ENCODE assay signal across 20 cellular contexts in the genomic region with DNA sequence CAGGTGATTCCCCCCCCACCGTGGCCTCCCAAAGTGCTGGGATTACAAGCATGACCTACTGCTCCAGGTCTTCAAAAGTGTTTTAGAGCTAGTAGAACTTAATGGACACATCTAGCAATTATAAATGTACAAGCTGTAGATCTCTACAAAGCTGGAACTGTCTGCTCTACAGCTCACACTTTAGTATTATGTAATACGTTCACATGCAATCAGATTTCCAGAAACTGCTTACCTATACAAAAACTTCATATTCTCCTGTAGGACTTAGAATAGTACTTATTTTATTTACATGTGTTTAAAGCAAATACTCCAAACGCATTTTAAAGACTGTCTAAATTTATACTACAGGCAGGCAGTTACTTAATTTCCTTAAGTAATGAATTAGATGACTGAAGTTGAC.
"Had no signal": no experiment of that assay in that cellular context is flagged by ENCODE, and none has a peak within 500 bp of the region (broad histone marks: within the 10 kb centered on the region; RNA-seq: fewer than 3 reads in every experiment).

No MANE protein-coding gene starts in this region.

- H3K4me2 ChIP-seq: hepatocyte had no signal

- H3K4me1 ChIP-seq: heart right ventricle, sigmoid colon, testis, vagina had no signal

- H3K27ac ChIP-seq: heart right ventricle, hepatocyte, ovary, sigmoid colon, testis, thyroid gland, vagina had no signal

- H3K4me3 ChIP-seq: heart right ventricle, hepatocyte, mucosa of descending colon, ovary, sigmoid colon, stomach, testis, thyroid gland, vagina had no signal

- H3K79me2 ChIP-seq: hepatocyte had no signal

- H3K36me3 ChIP-seq: heart right ventricle, ovary, sigmoid colon, stomach, thyroid gland, vagina had no signal

- ATAC-seq: heart right ventricle; mucosa of descending colon; naive thymus-derived CD4-positive, alpha-beta T cell; natural killer cell treated with Interleukin-12 subunit alpha and Interleukin-12 subunit beta and Interleukin-15 and Interleukin-18, amount 100 ng/mL, for 72 hours; right cardiac atrium; stimulated activated naive B cell treated with anti-CD40 and anti-IgM and Interleukin-4, amounts not matched to agents 10 μg/mL and 1 μg/mL and 100 μg/mL, for 72 hours; stimulated activated naive CD8-positive, alpha-beta T cell treated with anti-CD3 and anti-CD28 coated beads, Interleukin-15, Interleukin-2, amounts not matched to agents 100 U/mL and 50 U/mL, for 24 hours had no signal

- DNase-seq: heart right ventricle; islet precursor cell; midbrain; mucosa of descending colon; naive thymus-derived CD4-positive, alpha-beta T cell; ovary; right cardiac atrium; sigmoid colon; small intestine; stimulated activated CD4-positive, alpha-beta T cell treated with anti-CD3 and anti-CD28 coated beads, Interleukin-1b, Interleukin-23, amount 100 ng/mL, for 48 hours; stimulated activated CD4-positive, alpha-beta T cell treated with anti-CD3 and anti-CD28 coated beads, Interleukin-2, amount 100 ng/mL, for 48 hours; stimulated activated naive B cell treated with anti-CD40 and anti-IgM and Interleukin-4, amounts not matched to agents 10 μg/mL and 1 μg/mL and 100 μg/mL, for 72 hours; stimulated activated naive CD8-positive, alpha-beta T cell treated with anti-CD3 and anti-CD28 coated beads, Interleukin-15, Interleukin-2, amounts not matched to agents 100 U/mL and 50 U/mL, for 24 hours; stomach; testis; thyroid gland; trophoblast cell had no signal

- H3K27me3 ChIP-seq: heart right ventricle, hepatocyte, ovary, sigmoid colon, stomach, testis, thyroid gland, vagina had no signal

- H2AFZ ChIP-seq: hepatocyte had no signal

- H3K9me3 ChIP-seq: heart right ventricle, mucosa of descending colon, ovary, sigmoid colon, stomach, testis, thyroid gland, vagina had no signal
